Comparison of ENCODE assay signal across 1 cellular context in genomic region chr11:86442827-86443226, GRCh38.
TF ChIP-seq lines count a peak whose summit lies in the region.

No MANE protein-coding gene starts in this region.

TF ChIP-seq in HCT116, 20 proteins besides CTCF, POLR2A, EP300 and RAD21:
- TF ChIP-seq TCF7L2 (IDR thresholded peaks at IDR 0.05; ENCODE audit: borderline replicate concordance, extremely low read depth, insufficient read depth, insufficient read length) (no peak), JUND (IDR thresholded peaks at IDR 0.05) (no peak), ELF1 (IDR thresholded peaks at IDR 0.05; ENCODE audit: borderline replicate concordance, low read depth) (no peak), SIN3A (IDR thresholded peaks at IDR 0.05; ENCODE audit: low read depth) (no peak), SRF (IDR thresholded peaks at IDR 0.05; ENCODE audit: low read depth) (no peak), ZFX (IDR thresholded peaks at IDR 0.05) (no peak)
TF ChIP-seq in HCT116: peak in this region for 0.
